ENCODE assay signal across 1 cellular context in the genomic region with DNA sequence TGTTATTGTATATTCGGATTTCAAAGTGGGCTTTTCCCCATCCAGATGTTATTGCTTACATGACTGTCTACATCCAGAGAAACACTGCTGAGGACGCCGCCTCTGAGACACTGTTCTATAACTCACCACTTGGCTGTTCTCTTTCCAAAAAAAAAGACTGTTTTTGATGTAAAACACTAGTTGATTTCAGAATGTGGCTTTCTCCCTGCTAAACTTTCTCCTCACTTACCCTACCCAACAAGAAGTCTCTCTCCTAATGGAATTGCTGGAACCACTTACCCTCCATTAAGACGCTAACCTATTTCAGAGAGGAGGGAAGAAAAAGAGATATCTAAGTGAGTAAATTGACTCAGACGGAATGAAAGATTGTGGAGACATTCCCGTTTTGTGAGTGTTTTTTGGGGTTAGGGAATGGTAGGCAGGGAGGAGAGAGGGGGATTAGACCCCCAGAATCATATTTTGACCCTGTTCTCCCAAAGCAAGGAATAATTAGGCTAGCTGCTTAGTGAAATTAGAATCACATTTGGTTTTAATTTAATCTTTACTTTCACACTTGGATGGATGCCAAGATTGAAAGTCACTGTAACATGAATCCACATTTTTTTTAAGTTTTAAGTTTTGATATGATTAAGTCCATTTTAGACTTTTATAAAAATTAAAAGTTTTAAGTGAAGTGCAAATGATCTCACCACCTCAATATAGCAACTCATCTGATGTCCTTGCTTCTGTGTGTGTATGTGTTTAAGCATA.
TF ChIP-seq lines count a peak whose summit lies in the region.

No MANE protein-coding gene starts in this region.

TF ChIP-seq in IMR-90, 13 proteins besides CTCF, POLR2A, EP300 and RAD21:
- TF ChIP-seq, protein P1, sequence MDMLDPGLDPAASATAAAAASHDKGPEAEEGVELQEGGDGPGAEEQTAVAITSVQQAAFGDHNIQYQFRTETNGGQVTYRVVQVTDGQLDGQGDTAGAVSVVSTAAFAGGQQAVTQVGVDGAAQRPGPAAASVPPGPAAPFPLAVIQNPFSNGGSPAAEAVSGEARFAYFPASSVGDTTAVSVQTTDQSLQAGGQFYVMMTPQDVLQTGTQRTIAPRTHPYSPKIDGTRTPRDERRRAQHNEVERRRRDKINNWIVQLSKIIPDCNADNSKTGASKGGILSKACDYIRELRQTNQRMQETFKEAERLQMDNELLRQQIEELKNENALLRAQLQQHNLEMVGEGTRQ (IDR thresholded peaks at IDR 0.05; ENCODE audit: low read depth, low read length) = no peak
- no peak for TF ChIP-seq MAZ (IDR thresholded peaks at IDR 0.05; ENCODE audit: borderline replicate concordance, low read depth, low read length)
